In genomic region chr13:51814825-51815650, GRCh38 we compare ENCODE assay signal across 8 cellular contexts. TPM values are rescaled to one million over a fixed set of nuclear protein-coding genes. Genes with fewer than 3 reads are reported as not detected.
DNase-seq lines count a peak whose midpoint lies in the region; ATAC-seq, FAIRE-seq and TF ChIP-seq lines count a peak whose summit lies in the region.

No MANE protein-coding gene starts in this region.

- H3K27ac Mint-ChIP-seq in T-cell (peak overlapping the region; percentile 94 to 96), astrocyte (ENCODE audit: unreplicated experiment) (no peak overlapping the region)

- CTCF ChIA-PET in T-cell (lab: Charles Lee) = interaction anchor here (0.6 to 5.1 kb wide), 37 partner anchors 9 to 469 kb away, joined by 3 to 112 read pairs (median 3); partner anchors contain the start of genes ALG11 (in 1 of the 2) and TMEM272 (in 1 of the 2)

- peaks cover 64 to 81% (median 76%) of the 10 kb centered on the region in 3 donors for H3K4me1 Mint-ChIP-seq in T-cell
- peaks cover 10% of the 10 kb centered on the region for H3K4me1 Mint-ChIP-seq in astrocyte (ENCODE audit: low read depth, unreplicated experiment)

- no peaks in the 10 kb centered on the region for H4K20me1 ChIP-seq in MM.1S (ENCODE audit: insufficient read depth, low read length)
- no peaks in the 10 kb centered on the region for H4K20me1 ChIP-seq in astrocyte (ENCODE audit: insufficient read depth, low read length)

- no peaks in the 10 kb centered on the region for H3F3A ChIP-seq in MM.1S (ENCODE audit: insufficient read depth, low read length)

- DNase-seq in NK-92 treated with Interleukin-12 subunit alpha and Interleukin-12 subunit beta, amount 100 ng/mL, for 24 hours (lab: John Stamatoyannopoulos, UW) = peak; percentile 62
- DNase-seq in NK-92 (lab: John Stamatoyannopoulos, UW; ENCODE audit: unreplicated experiment) (no peak), HFF-Myc (ENCODE audit: extremely low read depth, low read depth) (no peak), MM.1S (peak; percentile 69), T-cell (peak; percentile 29 to 78 (median 61)), astrocyte (ENCODE audit: low read depth) (no peak), iPS DF 4.7 (ENCODE audit: extremely low read depth, low spot score) (peak; percentile 69)
- peak; percentile 41 to 65 for DNase-seq in stimulated activated CD4-positive, alpha-beta T cell treated with anti-CD3 and anti-CD28 coated beads, Interleukin-12 subunit alpha, Interleukin-12 subunit beta, amount 100 ng/mL, for 24 hours (ENCODE audit: low read depth in 2 of 2)

- H3K9me2 ChIP-seq in MM.1S (replicated peaks; ENCODE audit: insufficient read depth, low read length) = no peaks in the 10 kb centered on the region

- POLR2A ChIA-PET in T-cell (lab: Charles Lee) = interaction anchor here in 1 of 2 donors (1.0 to 1.3 kb wide), 3 partner anchors 10 to 14 kb away, joined by 3 to 5 read pairs (median 3); no protein-coding TSS in a partner anchor

- H3K9me3 Mint-ChIP-seq in T-cell (no peaks in the 10 kb centered on the region), astrocyte (ENCODE audit: unreplicated experiment) (no peaks in the 10 kb centered on the region)

- H3K4me3 Mint-ChIP-seq in T-cell (peak overlapping the region in 2 of 3 donors; percentile 45 to 67), astrocyte (ENCODE audit: unreplicated experiment) (no peak overlapping the region)

- H3K79me2 ChIP-seq in MM.1S (ENCODE audit: low read length) (no peaks in the 10 kb centered on the region), astrocyte (ENCODE audit: insufficient read depth, low read length) (no peaks in the 10 kb centered on the region)

- H3K4me3 ChIP-seq in HFF-Myc (replicated peaks; ENCODE audit: low read depth, low read length) = 0 out of 2 replicates have a peak overlapping the region, but pooled peaks have one; percentile 11
- peak overlapping the region; percentile 52 for H3K4me3 ChIP-seq in MM.1S (ENCODE audit: low read length)
- H3K4me3 ChIP-seq in astrocyte (ENCODE audit: insufficient read depth, low read depth, low read length) = peak overlapping the region; percentile 29

- H3K27me3 Mint-ChIP-seq in T-cell (no peaks in the 10 kb centered on the region), astrocyte (ENCODE audit: low read depth, unreplicated experiment) (peaks cover 35% of the 10 kb centered on the region)

- H3K36me3 ChIP-seq in MM.1S (replicated peaks; ENCODE audit: insufficient read depth, low read length) (no peaks in the 10 kb centered on the region), astrocyte (ENCODE audit: insufficient read depth, low read length) (no peaks in the 10 kb centered on the region)

- H3K4me2 ChIP-seq in MM.1S (ENCODE audit: low read depth, low read length) (peak overlapping the region; percentile 66), astrocyte (ENCODE audit: low read length) (peak overlapping the region; percentile 78)

- H3K9me3 ChIP-seq in MM.1S (replicated peaks; ENCODE audit: insufficient read depth, low read length) (no peaks in the 10 kb centered on the region), astrocyte (ENCODE audit: insufficient read depth, low read depth, low read length) (no peaks in the 10 kb centered on the region)

- TF ChIP-seq CTCF in HFF-Myc (IDR thresholded peaks at IDR 0.05; ENCODE audit: low read depth, low read length, missing control alignments) = peak; percentile 84
- TF ChIP-seq CTCF in MM.1S (IDR thresholded peaks at IDR 0.05; ENCODE audit: low read length) = peak; percentile 54
- TF ChIP-seq CTCF in astrocyte (IDR thresholded peaks at IDR 0.05; ENCODE audit: insufficient read depth, low read depth, low read length) = peak; percentile 84

- no peak for FAIRE-seq in astrocyte (lab: Jason Lieb, UNC)

- H3K27ac ChIP-seq in MM.1S (ENCODE audit: low read length) (peak overlapping the region; percentile 53; the same call in 1 of the 2 replicates), astrocyte (ENCODE audit: low read depth, low read length) (no peak overlapping the region)

- H3K27me3 ChIP-seq in MM.1S (replicated peaks; ENCODE audit: insufficient read depth, low read length) = no peaks in the 10 kb centered on the region
- peaks cover 46% of the 10 kb centered on the region for H3K27me3 ChIP-seq in astrocyte (ENCODE audit: insufficient read depth, low read length)

- ATAC-seq in T-cell (replicated peaks in 1 of 4) = peak; percentile 68 to 79 (median 75)

- H3K36me3 Mint-ChIP-seq in T-cell = peaks cover 9% of the 10 kb centered on the region
- H3K36me3 Mint-ChIP-seq in astrocyte (ENCODE audit: low read depth, unreplicated experiment) = no peaks in the 10 kb centered on the region

- peak overlapping the region; percentile 44; the same call in 1 of the 2 replicates for H3K9ac ChIP-seq in MM.1S (ENCODE audit: low read length)
- peak overlapping the region; percentile 12 for H3K9ac ChIP-seq in astrocyte (ENCODE audit: low read length)

- peak overlapping the region; percentile 84 for H2AFZ ChIP-seq in MM.1S (ENCODE audit: low read length)
- H2AFZ ChIP-seq in astrocyte (ENCODE audit: low read depth, low read length) = peak overlapping the region; percentile 73

- H3K4me1 ChIP-seq in MM.1S (ENCODE audit: low read length) (0 out of 2 replicates have a peak, but pooled peaks cover 6% of the 10 kb centered on the region), astrocyte (ENCODE audit: insufficient read depth, low read length) (no peaks in the 10 kb centered on the region)

RNA-seq across cellular contexts. Expression of gene DHRS12, which starts 11.1 kb away (rescaled TPM):
- total RNA-seq in T-cell (10 to 100 TPM; 18.1 to 27.8 (median 21.7) TPM), astrocyte (4.0 and 4.9 TPM in 2 replicates)

RNA-seq across cellular contexts. Expression of gene TMEM272, which starts 29.9 kb away (rescaled TPM):
- total RNA-seq in T-cell (1 to 10 TPM; 5.2 to 9.0 (median 8.8) TPM), astrocyte (0.05 TPM in 1 of 2 replicates, not detected in the other)

RNA-seq across cellular contexts. Expression of gene CCDC70, which starts 46.7 kb away (rescaled TPM):
- total RNA-seq in T-cell = not detected
- not detected in 2 replicates for total RNA-seq in astrocyte

Comparison
In these comparisons a context has a peak if more than half of its experiments do, and no peak if none do; other contexts are left out.
1. DNase-seq: peak in NK-92 treated with Interleukin-12 subunit alpha and Interleukin-12 subunit beta, amount 100 ng/mL, for 24 hours (single experiment), MM.1S (single experiment), T-cell (34 of 34), iPS DF 4.7 (single experiment) and stimulated activated CD4-positive, alpha-beta T cell treated with anti-CD3 and anti-CD28 coated beads, Interleukin-12 subunit alpha, Interleukin-12 subunit beta, amount 100 ng/mL, for 24 hours (2 of 2); none in NK-92 (single experiment), HFF-Myc (single experiment) and astrocyte (single experiment).
2. Peak in every context shown above with its lines, with median percentiles within 50 percentile points of each other: H3K4me3 ChIP-seq and CTCF ChIP-seq.